In the genomic region with DNA sequence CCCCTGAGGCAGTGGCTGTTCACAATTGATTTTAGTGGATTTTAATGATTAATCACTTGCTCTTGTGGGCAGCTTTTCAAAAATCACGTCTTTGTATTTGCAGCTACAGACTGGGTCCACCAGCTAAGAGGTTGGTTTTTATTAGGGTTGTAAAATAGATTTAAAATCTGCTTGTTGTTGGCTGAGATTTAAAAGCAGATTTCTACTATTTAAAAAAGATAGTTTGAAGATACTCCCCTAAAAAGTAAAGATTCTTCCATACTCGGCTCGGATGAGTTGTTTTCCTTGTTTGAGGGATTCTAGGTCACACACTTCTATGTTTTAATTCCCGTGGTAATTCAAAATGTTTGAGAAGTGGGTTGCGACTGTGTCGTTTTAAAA, we compare ENCODE assay signal across 8 cellular contexts. TPM values are rescaled to one million over a fixed set of nuclear protein-coding genes. Genes with fewer than 3 reads are reported as not detected.
DNase-seq lines count a peak whose midpoint lies in the region; ATAC-seq and TF ChIP-seq lines count a peak whose summit lies in the region.

No MANE protein-coding gene starts in this region.

- peak overlapping the region; percentile 75 to 100 (median 92) for H3K4me3 ChIP-seq in upper lobe of left lung

- CTCF ChIA-PET in activated naive CD4-positive, alpha-beta T cell treated with anti-CD3 and anti-CD28 coated beads, Interleukin-2, amount 10 ng/mL, durations not matched to agents 7 days and 5 days (lab: Charles Lee), result interaction anchor here (1.6 to 2.0 kb wide), 3 partner anchors 45 to 247 kb away, joined by 4 to 6 read pairs (median 5); a partner anchor contains a TSS

- peaks cover 26 to 46% (median 33%) of the 10 kb centered on the region in 4 donors for H3K4me1 ChIP-seq in upper lobe of left lung

- TF ChIP-seq EP300 in upper lobe of left lung (IDR thresholded peaks at IDR 0.05), result no peak

- TF ChIP-seq CTCF in brain (conservative IDR thresholded peaks at IDR 0.05) (no peak), upper lobe of left lung (IDR thresholded peaks at IDR 0.05) (no peak)

- H3K27ac ChIP-seq in upper lobe of left lung, result peak overlapping the region; percentile 97 to 100 (median 98)

- no peak for TF ChIP-seq POLR2A in upper lobe of left lung (IDR thresholded peaks at IDR 0.05)

- peaks cover 4% of the 10 kb centered on the region for H3K27me3 Mint-ChIP-seq in activated naive CD4-positive, alpha-beta T cell treated with anti-CD3 and anti-CD28 coated beads, Interleukin-2, amount 10 ng/mL, durations not matched to agents 7 days and 5 days
- no peaks in the 10 kb centered on the region for H3K27me3 Mint-ChIP-seq in brain
- H3K27me3 Mint-ChIP-seq in memory B cell, result no peaks in the 10 kb centered on the region

- 30% methylated on average over 6 of the region's 6 CpGs for WGBS in upper lobe of left lung, 2 donors

- H3K4me3 Mint-ChIP-seq in activated naive CD4-positive, alpha-beta T cell treated with anti-CD3 and anti-CD28 coated beads, Interleukin-2, amount 10 ng/mL, durations not matched to agents 7 days and 5 days, result peak overlapping the region; percentile 87
- peak overlapping the region; percentile 90 to 95 (median 91) for H3K4me3 Mint-ChIP-seq in brain
- H3K4me3 Mint-ChIP-seq in memory B cell, result peak overlapping the region; percentile 96

- no peak for DNase-seq in activated naive CD4-positive, alpha-beta T cell treated with anti-CD3 and anti-CD28 coated beads, Interleukin-2, amount 10 ng/mL, durations not matched to agents 7 days and 5 days
- no peak for DNase-seq in activated naive CD4-positive, alpha-beta T cell treated with Interleukin-2 at 50 U/mL for 16 hours
- DNase-seq in memory B cell (ENCODE audit: low spot score in 2 of 2) (no peak), upper lobe of left lung (no peak), HuH-7 (ENCODE audit: low spot score) (no peak), cerebellar nuclear complex (lab: John Stamatoyannopoulos, UW) (no peak)

- H3K9me3 ChIP-seq in upper lobe of left lung, result no peaks in the 10 kb centered on the region

- no peaks in the 10 kb centered on the region for H3K27me3 ChIP-seq in upper lobe of left lung

- peaks cover 26% of the 10 kb centered on the region for H3K4me1 Mint-ChIP-seq in activated naive CD4-positive, alpha-beta T cell treated with anti-CD3 and anti-CD28 coated beads, Interleukin-2, amount 10 ng/mL, durations not matched to agents 7 days and 5 days
- H3K4me1 Mint-ChIP-seq in brain, result peaks cover 48% of the 10 kb centered on the region
- H3K4me1 Mint-ChIP-seq in memory B cell, result peaks cover 20% of the 10 kb centered on the region

- peaks cover 2% of the 10 kb centered on the region for H3K36me3 Mint-ChIP-seq in activated naive CD4-positive, alpha-beta T cell treated with anti-CD3 and anti-CD28 coated beads, Interleukin-2, amount 10 ng/mL, durations not matched to agents 7 days and 5 days
- H3K36me3 Mint-ChIP-seq in brain, result peaks cover 50% of the 10 kb centered on the region
- peaks cover 6% of the 10 kb centered on the region for H3K36me3 Mint-ChIP-seq in memory B cell

- H3K27ac Mint-ChIP-seq in activated naive CD4-positive, alpha-beta T cell treated with anti-CD3 and anti-CD28 coated beads, Interleukin-2, amount 10 ng/mL, durations not matched to agents 7 days and 5 days, result peak overlapping the region; percentile 98
- H3K27ac Mint-ChIP-seq in brain, result peak overlapping the region; percentile 93 to 97 (median 96)
- H3K27ac Mint-ChIP-seq in memory B cell, result peak overlapping the region; percentile 97

- H3K9me3 Mint-ChIP-seq in activated naive CD4-positive, alpha-beta T cell treated with anti-CD3 and anti-CD28 coated beads, Interleukin-2, amount 10 ng/mL, durations not matched to agents 7 days and 5 days, result no peaks in the 10 kb centered on the region
- H3K9me3 Mint-ChIP-seq in brain (peaks cover 0 to 9% (median 5%) of the 10 kb centered on the region in 5 experiments), memory B cell (no peaks in the 10 kb centered on the region)

- ATAC-seq in memory B cell (ENCODE audit: low read depth) (no peak), upper lobe of left lung (ENCODE audit: low FRiP score in 2 of 2) (no peak), HG02981 (IDR thresholded peaks at IDR 0.05; ENCODE audit: unreplicated experiment) (no peak)

- H3K36me3 ChIP-seq in upper lobe of left lung, result no peaks in the 10 kb centered on the region

RNA-seq across cellular contexts. Expression of a gene that starts 1.7 kb away (rescaled TPM):
- polyA plus RNA-seq in brain (ENCODE audit: insufficient read depth, low read depth, low replicate concordance), result 16.8 TPM
- total RNA-seq in upper lobe of left lung, result 100 to 1,000 TPM in 3 of 6 donors, 10 to 100 TPM in 3; 63.5 to 181 (median 104) TPM
